8 cellular contexts compared by ENCODE assay signal in the genomic region with DNA sequence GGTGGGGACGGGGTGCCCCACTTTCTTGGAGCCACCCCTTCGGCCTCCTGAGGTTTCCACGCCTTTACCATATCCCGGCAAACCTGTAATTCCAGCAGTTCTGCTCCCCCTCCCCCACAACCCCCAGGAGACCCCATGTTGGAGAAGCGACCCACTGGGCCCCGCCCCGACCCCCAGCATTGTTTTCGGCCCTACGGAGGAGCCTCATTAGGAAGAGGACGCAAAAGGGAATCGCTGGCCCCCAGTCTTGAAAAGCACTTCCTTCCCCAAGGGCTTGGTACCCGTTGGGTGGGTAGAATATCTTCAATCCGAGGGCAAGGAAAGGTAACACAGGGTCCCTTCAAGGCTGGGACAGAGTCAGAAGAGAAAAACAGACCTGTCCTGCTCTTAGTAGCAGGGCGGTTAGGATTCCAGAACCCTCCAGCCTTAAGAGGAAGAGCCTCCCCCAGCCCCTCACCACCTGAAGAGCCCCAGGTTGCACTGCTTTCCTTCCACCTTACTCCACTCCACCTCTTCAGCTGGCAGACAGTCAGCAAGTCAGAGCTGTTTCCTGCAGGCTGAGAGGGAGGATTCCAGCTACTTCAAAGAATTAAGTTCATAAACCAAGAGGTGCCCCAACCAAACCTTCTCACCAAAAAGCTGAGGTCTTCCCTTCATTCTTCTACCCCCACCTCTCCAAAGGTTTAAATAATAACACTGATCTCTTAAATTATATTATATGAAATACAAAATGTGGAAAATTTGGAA. TPM values are rescaled to one million over a fixed set of nuclear protein-coding genes. Genes with fewer than 3 reads are reported as not detected.
DNase-seq lines count a peak whose midpoint lies in the region; ATAC-seq lines count a peak whose summit lies in the region.

No MANE protein-coding gene starts in this region.

- no peak for DNase-seq in activated naive CD4-positive, alpha-beta T cell treated with anti-CD3 and anti-CD28 coated beads, Interleukin-2, amount 50 U/mL, for 72 hours (ENCODE audit: low spot score in 2 of 2)
- no peak for DNase-seq in central memory CD8-positive, alpha-beta T cell (ENCODE audit: low spot score in 2 of 2)
- DNase-seq in memory B cell (ENCODE audit: low spot score in 2 of 2) (no peak), ureter (ENCODE audit: low spot score) (peak; percentile 52), superior temporal gyrus (ENCODE audit: extremely low spot score) (no peak), T-helper 9 cell (no peak)

- no peak for ATAC-seq in activated naive CD4-positive, alpha-beta T cell treated with anti-CD3 and anti-CD28 coated beads, Interleukin-2, amount 50 U/mL, for 72 hours
- ATAC-seq in central memory CD8-positive, alpha-beta T cell (replicated peaks; ENCODE audit: extremely low read depth, poor library complexity, severe bottlenecking), result no peak
- ATAC-seq in memory B cell (ENCODE audit: low read depth) (no peak), GM21528 (IDR thresholded peaks at IDR 0.05; ENCODE audit: low FRiP score, unreplicated experiment) (no peak)

- no peaks in the 10 kb centered on the region for H3K9me3 Mint-ChIP-seq in activated naive CD4-positive, alpha-beta T cell treated with anti-CD3 and anti-CD28 coated beads, Interleukin-2, amount 50 U/mL, for 24 hours
- H3K9me3 Mint-ChIP-seq in activated naive CD4-positive, alpha-beta T cell treated with anti-CD3 and anti-CD28 coated beads, Interleukin-2, amount 50 U/mL, for 72 hours, result no peaks in the 10 kb centered on the region
- no peaks in the 10 kb centered on the region for H3K9me3 Mint-ChIP-seq in central memory CD8-positive, alpha-beta T cell
- no peaks in the 10 kb centered on the region for H3K9me3 Mint-ChIP-seq in memory B cell

- H3K4me1 Mint-ChIP-seq in activated naive CD4-positive, alpha-beta T cell treated with anti-CD3 and anti-CD28 coated beads, Interleukin-2, amount 50 U/mL, for 24 hours, result peaks cover 21% of the 10 kb centered on the region
- H3K4me1 Mint-ChIP-seq in central memory CD8-positive, alpha-beta T cell, result peaks cover 23% of the 10 kb centered on the region
- H3K4me1 Mint-ChIP-seq in memory B cell, result peaks cover 11% of the 10 kb centered on the region

- peaks cover 2% of the 10 kb centered on the region for H3K36me3 Mint-ChIP-seq in activated naive CD4-positive, alpha-beta T cell treated with anti-CD3 and anti-CD28 coated beads, Interleukin-2, amount 50 U/mL, for 24 hours
- peaks cover 0 to 9% of the 10 kb centered on the region in 2 donors for H3K36me3 Mint-ChIP-seq in activated naive CD4-positive, alpha-beta T cell treated with anti-CD3 and anti-CD28 coated beads, Interleukin-2, amount 50 U/mL, for 72 hours
- peaks cover 7% of the 10 kb centered on the region for H3K36me3 Mint-ChIP-seq in central memory CD8-positive, alpha-beta T cell (ENCODE audit: insufficient read depth)
- H3K36me3 Mint-ChIP-seq in memory B cell, result no peaks in the 10 kb centered on the region

- H3K27me3 Mint-ChIP-seq in activated naive CD4-positive, alpha-beta T cell treated with anti-CD3 and anti-CD28 coated beads, Interleukin-2, amount 50 U/mL, for 24 hours, result peaks cover 10% of the 10 kb centered on the region
- peaks cover 7% of the 10 kb centered on the region for H3K27me3 Mint-ChIP-seq in central memory CD8-positive, alpha-beta T cell
- H3K27me3 Mint-ChIP-seq in memory B cell, result peaks cover 24% of the 10 kb centered on the region

- H3K27ac Mint-ChIP-seq in activated naive CD4-positive, alpha-beta T cell treated with anti-CD3 and anti-CD28 coated beads, Interleukin-2, amount 50 U/mL, for 24 hours, result no peak overlapping the region
- H3K27ac Mint-ChIP-seq in activated naive CD4-positive, alpha-beta T cell treated with anti-CD3 and anti-CD28 coated beads, Interleukin-2, amount 50 U/mL, for 72 hours, result no peak overlapping the region
- peak overlapping the region; percentile 19 for H3K27ac Mint-ChIP-seq in central memory CD8-positive, alpha-beta T cell (ENCODE audit: low read depth)
- H3K27ac Mint-ChIP-seq in memory B cell, result no peak overlapping the region

- peak overlapping the region; percentile 74 for H3K4me3 Mint-ChIP-seq in activated naive CD4-positive, alpha-beta T cell treated with anti-CD3 and anti-CD28 coated beads, Interleukin-2, amount 50 U/mL, for 24 hours
- H3K4me3 Mint-ChIP-seq in central memory CD8-positive, alpha-beta T cell, result peak overlapping the region; percentile 66
- H3K4me3 Mint-ChIP-seq in memory B cell, result peak overlapping the region; percentile 58

RNA-seq across cellular contexts. Expression of gene TLCD2, which starts 0.8 kb away (rescaled TPM):
- under 1 TPM; 0.10 to 0.25 TPM for total RNA-seq in activated naive CD4-positive, alpha-beta T cell treated with anti-CD3 and anti-CD28 coated beads, Interleukin-2, amount 50 U/mL, for 72 hours
- 9.2 TPM for total RNA-seq in ureter

RNA-seq across cellular contexts. Expression of gene WDR81, which starts 13.5 kb away (rescaled TPM):
- 10 to 100 TPM; 11.4 to 13.4 TPM for total RNA-seq in activated naive CD4-positive, alpha-beta T cell treated with anti-CD3 and anti-CD28 coated beads, Interleukin-2, amount 50 U/mL, for 72 hours
- 29.5 TPM for total RNA-seq in ureter

RNA-seq across cellular contexts. Expression of gene PRPF8, which starts 26.3 kb away (rescaled TPM):
- 100 to 1,000 TPM; 414 to 433 TPM for total RNA-seq in activated naive CD4-positive, alpha-beta T cell treated with anti-CD3 and anti-CD28 coated beads, Interleukin-2, amount 50 U/mL, for 72 hours
- 396 TPM for total RNA-seq in ureter

RNA-seq across cellular contexts. Expression of gene SERPINF2, which starts 31.7 kb away (rescaled TPM):
- total RNA-seq in activated naive CD4-positive, alpha-beta T cell treated with anti-CD3 and anti-CD28 coated beads, Interleukin-2, amount 50 U/mL, for 72 hours, result under 1 TPM in 1 of 2 donors, not detected in 1; 0.36 TPM
- total RNA-seq in ureter, result 7.1 TPM

RNA-seq across cellular contexts. Expression of gene SERPINF1, which starts 50.9 kb away (rescaled TPM):
- under 1 TPM in 1 of 2 donors, not detected in 1; 0.41 TPM for total RNA-seq in activated naive CD4-positive, alpha-beta T cell treated with anti-CD3 and anti-CD28 coated beads, Interleukin-2, amount 50 U/mL, for 72 hours
- total RNA-seq in ureter, result 238 TPM
